ENCODE assay signal across 21 cellular contexts in the genomic region with DNA sequence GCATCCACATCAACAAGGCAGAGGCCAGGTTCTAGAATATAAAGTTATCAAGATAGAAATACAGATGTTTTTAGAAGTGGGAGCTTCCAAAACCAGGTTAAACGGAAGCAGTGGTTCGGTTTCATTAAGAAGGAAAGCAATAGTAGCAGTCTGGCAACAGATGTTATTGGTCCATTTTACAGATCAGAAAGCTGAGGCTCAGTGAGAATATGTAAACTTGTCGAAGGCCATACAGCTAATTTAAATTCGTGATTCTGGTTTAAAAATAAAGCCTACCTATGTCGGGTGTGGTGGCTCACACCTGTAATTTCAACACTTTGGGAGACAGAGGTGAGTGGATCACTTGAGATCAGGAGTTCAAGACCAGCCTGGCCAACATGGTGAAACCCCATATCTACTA.
"Had no signal": no experiment of that assay in that cellular context is flagged by ENCODE, and none has a peak within 500 bp of the region (broad histone marks: within the 10 kb centered on the region; RNA-seq: fewer than 3 reads in every experiment).

No MANE protein-coding gene starts in this region.

- H3K9me3 ChIP-seq: MG63, SJSA1 had no signal

- FAIRE-seq: RCC 7860 had no signal

- H3K27ac ChIP-seq: SJSA1, SK-N-MC had no signal

- H3K27me3 ChIP-seq: MG63, SJSA1 had no signal

- H3K4me3 ChIP-seq: MG63, SJSA1, SK-N-MC had no signal

- H3K36me3 ChIP-seq: MG63, SJSA1 had no signal

- DNase-seq: Karpas-422, KG1, MG63, MV-4-11, NCI-H1048, NCI-H1105, NCI-H1417, NCI-H1436 treated with DMSO at 0.1 percent for 48 hours, NCI-H1694, NCI-H187 treated with DMSO at 0.1 percent for 48 hours, NCI-H2029 treated with DMSO at 0.1 percent for 48 hours, NCI-H2227 treated with DMSO at 0.1 percent for 48 hours, NCI-H524, NCI-H526 treated with DMSO at 0.1 percent for 48 hours, NCI-H774, Right ventricle myocardium superior, RPMI8226, SIG-M5 had no signal
